Comparison of ENCODE assay signal across 9 cellular contexts in genomic region chr12:100128509-100128908, GRCh38. TPM values are rescaled to one million over a fixed set of nuclear protein-coding genes. Genes with fewer than 3 reads are reported as not detected.
DNase-seq lines count a peak whose midpoint lies in the region; ATAC-seq and TF ChIP-seq lines count a peak whose summit lies in the region.
"Had no signal": no experiment of that assay in that cellular context is flagged by ENCODE, and none has a peak within 500 bp of the region (broad histone marks: within the 10 kb centered on the region; RNA-seq: fewer than 3 reads in every experiment).

No MANE protein-coding gene starts in this region.

- peaks cover 34% of the 10 kb centered on the region for H3K4me1 ChIP-seq in ACC112 (ENCODE audit: control insufficient read depth, insufficient read depth, low read length, unreplicated experiment)

- TF ChIP-seq CTCF in fibroblast of villous mesenchyme (IDR thresholded peaks at IDR 0.05; ENCODE audit: insufficient read depth, low read depth, low read length), result peak; percentile 57
- peak; percentile 43 for TF ChIP-seq CTCF in retinal pigment epithelial cell (conservative IDR thresholded peaks at IDR 0.05; ENCODE audit: low read depth, low read length)

- ATAC-seq in GM21447 (IDR thresholded peaks at IDR 0.05; ENCODE audit: unreplicated experiment) (peak; percentile 64), GM21367 (IDR thresholded peaks at IDR 0.05; ENCODE audit: unreplicated experiment) (no peak), GM21360 (IDR thresholded peaks at IDR 0.05; ENCODE audit: unreplicated experiment) (no peak)

- peak overlapping the region; percentile 39 for H3K4me3 ChIP-seq in ACC112 (ENCODE audit: low read depth, low read length)
- H3K4me3 ChIP-seq in fibroblast of villous mesenchyme (ENCODE audit: low read depth, low read length), result peak overlapping the region; percentile 38
- no peak overlapping the region for H3K4me3 ChIP-seq in retinal pigment epithelial cell (ENCODE audit: low read length)

- no peaks in the 10 kb centered on the region for H3K36me3 ChIP-seq in ACC112 (ENCODE audit: insufficient read depth, low read length)

- no peaks in the 10 kb centered on the region for H3K27me3 ChIP-seq in ACC112 (ENCODE audit: insufficient read depth, low read length)

- peak overlapping the region; percentile 76 for H3K27ac ChIP-seq in ACC112 (ENCODE audit: low read depth, low read length)

- in situ Hi-C loops in SK-MEL-5 (cut with HindIII; ENCODE audit: low pct_unique_long_range_greater_than_20kb, low sequenced_read_pairs), result no loop called here

- H2AFZ ChIP-seq in ACC112 (ENCODE audit: low read length, unreplicated experiment), result no peak overlapping the region

- H3K79me2 ChIP-seq in ACC112 (ENCODE audit: control insufficient read depth, insufficient read depth, low read length, unreplicated experiment), result peaks cover 62% of the 10 kb centered on the region

- DNase-seq in SK-MEL-5 (ENCODE audit: low read depth, low spot score) (peak; percentile 76), fibroblast of villous mesenchyme (ENCODE audit: low read depth) (peak; percentile 77), retinal pigment epithelial cell (ENCODE audit: low read depth) (no peak)
- no peak for DNase-seq in activated CD8-positive, alpha-beta memory T cell treated with anti-CD3 and anti-CD28 coated beads, Interleukin-2, amount 50 U/mL, for 4 hours
- DNase-seq: activated naive CD8-positive, alpha-beta T cell treated with anti-CD3 and anti-CD28 coated beads, Interleukin-2, amount 10 ng/mL, durations not matched to agents 7 days and 5 days had no signal

RNA-seq across cellular contexts. Expression of gene BLTP3B, which starts 14.2 kb away (rescaled TPM):
- total RNA-seq in SK-MEL-5 (2014; rRNA removed; shearing (Covaris generic)), result 15.0 and 16.8 TPM in 2 replicates
- polyA plus RNA-seq in SK-MEL-5 (2015; cell fraction: cytosol; rRNA removed), result 7.7 and 8.1 TPM in 2 replicates
- 4.5 and 5.6 TPM in 2 replicates for polyA plus RNA-seq in SK-MEL-5 (2015; cell fraction: nucleus; rRNA removed)
- total RNA-seq in fibroblast of villous mesenchyme, result 46.1 and 51.8 TPM in 2 replicates

Comparison
In these comparisons a context has a peak if more than half of its experiments do, and no peak if none do; other contexts are left out.
1. DNase-seq: peak in SK-MEL-5 (single experiment) and fibroblast of villous mesenchyme (single experiment); none in retinal pigment epithelial cell (single experiment) and activated CD8-positive, alpha-beta memory T cell treated with anti-CD3 and anti-CD28 coated beads, Interleukin-2, amount 50 U/mL, for 4 hours (single experiment).